20 cellular contexts compared by ENCODE assay signal in the genomic region with DNA sequence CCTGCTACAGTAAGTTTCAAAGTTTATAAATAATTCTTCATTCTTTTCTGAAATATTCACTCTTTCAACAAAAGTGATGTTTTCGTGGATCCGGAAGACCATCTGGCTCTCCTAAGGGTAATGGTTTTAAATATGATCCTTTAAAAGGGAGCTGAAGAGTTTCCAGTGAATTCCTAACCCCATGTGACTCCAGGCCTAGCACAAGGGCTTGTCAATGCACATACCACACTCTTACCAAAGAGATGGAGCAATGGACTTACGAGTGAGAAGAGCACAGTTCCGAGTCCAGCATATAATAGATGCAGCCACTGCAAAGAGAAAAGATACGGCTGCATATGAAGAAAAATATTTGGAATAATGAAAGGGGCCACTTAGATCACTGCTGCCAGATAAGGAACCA. TPM values are rescaled to one million over a fixed set of nuclear protein-coding genes. Genes with fewer than 3 reads are reported as not detected.
DNase-seq lines count a peak whose midpoint lies in the region; ATAC-seq and TF ChIP-seq lines count a peak whose summit lies in the region.
"Had no signal": no experiment of that assay in that cellular context is flagged by ENCODE, and none has a peak within 500 bp of the region (broad histone marks: within the 10 kb centered on the region; RNA-seq: fewer than 3 reads in every experiment).

No MANE protein-coding gene starts in this region.

- H4K20me1 ChIP-seq in osteoblast (ENCODE audit: insufficient read depth, low read length) (no peaks in the 10 kb centered on the region), MM.1S (ENCODE audit: insufficient read depth, low read length) (no peaks in the 10 kb centered on the region)

- ATAC-seq in GM21423 (IDR thresholded peaks at IDR 0.05; ENCODE audit: unreplicated experiment), result no peak
- no peak for ATAC-seq in GM19023 (IDR thresholded peaks at IDR 0.05; ENCODE audit: unreplicated experiment)
- ATAC-seq: A549, PC-3, SK-N-SH treated with all-trans-retinoic acid at 6 μM for 48 hours had no signal

- in situ Hi-C loops in SK-MEL-5 (cut with HindIII; ENCODE audit: low pct_unique_long_range_greater_than_20kb, low sequenced_read_pairs), result no loop called here

- no peaks in the 10 kb centered on the region for H3K9me2 ChIP-seq in MM.1S (replicated peaks; ENCODE audit: insufficient read depth, low read length)

- H3F3A ChIP-seq in MM.1S (ENCODE audit: insufficient read depth, low read length), result no peaks in the 10 kb centered on the region

- no peaks in the 10 kb centered on the region for H3K36me3 ChIP-seq in osteoblast (ENCODE audit: insufficient read depth, low read length)
- no peaks in the 10 kb centered on the region for H3K36me3 ChIP-seq in MM.1S (replicated peaks; ENCODE audit: insufficient read depth, low read length)

- H3K9ac ChIP-seq in MM.1S (ENCODE audit: low read length), result no peak overlapping the region
- H3K9ac ChIP-seq: KMS-11 had no signal

- H3K4me2 ChIP-seq in osteoblast (ENCODE audit: insufficient read depth, low read length) (no peak overlapping the region), MM.1S (ENCODE audit: low read depth, low read length) (no peak overlapping the region)
- H3K4me2 ChIP-seq: A549, KMS-11 had no signal

- no peak for TF ChIP-seq CTCF in AG10803 (conservative IDR thresholded peaks at IDR 0.05; ENCODE audit: low read length)
- no peak for TF ChIP-seq CTCF in osteoblast (IDR thresholded peaks at IDR 0.05; ENCODE audit: extremely low read depth, low read depth, low read length)
- no peak for TF ChIP-seq CTCF in MM.1S (IDR thresholded peaks at IDR 0.05; ENCODE audit: low read length)

- H3K4me1 ChIP-seq in osteoblast (ENCODE audit: insufficient read depth, low read length) (no peaks in the 10 kb centered on the region), MM.1S (ENCODE audit: low read length) (0 out of 2 replicates have a peak, but pooled peaks cover 6% of the 10 kb centered on the region)
- H3K4me1 ChIP-seq: A549, Caco-2 had no signal

- no peaks in the 10 kb centered on the region for H3K9me3 ChIP-seq in osteoblast (ENCODE audit: low read depth, low read length)
- no peaks in the 10 kb centered on the region for H3K9me3 ChIP-seq in MM.1S (replicated peaks; ENCODE audit: insufficient read depth, low read length)
- H3K9me3 ChIP-seq: A549, Caco-2 had no signal

- H3K79me2 ChIP-seq in osteoblast (ENCODE audit: insufficient read depth, low read length), result no peaks in the 10 kb centered on the region
- H3K79me2 ChIP-seq in MM.1S (ENCODE audit: low read length), result no peaks in the 10 kb centered on the region

- no peak overlapping the region for H3K27ac ChIP-seq in osteoblast (ENCODE audit: low read depth, low read length)
- no peak overlapping the region for H3K27ac ChIP-seq in MM.1S (ENCODE audit: low read length)
- H3K27ac ChIP-seq: A549, KMS-11 had no signal

- H3K4me3 ChIP-seq in AG10803 (ENCODE audit: low read length) (no peak overlapping the region), osteoblast (ENCODE audit: insufficient read depth, low read length) (no peak overlapping the region), MM.1S (ENCODE audit: low read length) (no peak overlapping the region)
- H3K4me3 ChIP-seq: A549 had no signal

- H3K27me3 ChIP-seq in osteoblast (ENCODE audit: insufficient read depth, low read length) (peaks cover 12% of the 10 kb centered on the region), MM.1S (replicated peaks; ENCODE audit: insufficient read depth, low read length) (no peaks in the 10 kb centered on the region)

- DNase-seq in AG10803 (ENCODE audit: low read depth) (peak; percentile 48), SK-MEL-5 (ENCODE audit: low read depth, low spot score) (peak; percentile 29), fibroblast of gingiva (ENCODE audit: low read depth) (peak; percentile 75), osteoblast (ENCODE audit: insufficient read length, low spot score, missing footprints) (no peak), midbrain (lab: John Stamatoyannopoulos, UW) (no peak), MM.1S (no peak)
- DNase-seq: Caco-2, GOT3, NCI-H1417 treated with DMSO at 0.1 percent for 48 hours, NCI-H1930, NCI-H345, NCI-H524 treated with DMSO at 0.1 percent for 48 hours, PC-3, RPMI8226, SHP77 treated with DMSO at 0.1 percent for 48 hours had no signal

- H2AFZ ChIP-seq in osteoblast (ENCODE audit: low read length) (peak overlapping the region; percentile 18), MM.1S (ENCODE audit: low read length) (no peak overlapping the region)

RNA-seq across cellular contexts. Expression of a gene that starts 32.1 kb away (rescaled TPM):
- total RNA-seq in SK-MEL-5 (2014; rRNA removed; shearing (Covaris generic)), result 53.7 and 59.2 TPM in 2 replicates
- polyA plus RNA-seq in SK-MEL-5 (2015; cell fraction: cytosol; rRNA removed), result 49.4 and 67.4 TPM in 2 replicates
- 111 and 142 TPM in 2 replicates for polyA plus RNA-seq in SK-MEL-5 (2015; cell fraction: nucleus; rRNA removed)
- 42.7 and 51.3 TPM in 2 replicates for total RNA-seq in osteoblast

Comparison
In these comparisons a context has a peak if more than half of its experiments do, and no peak if none do; other contexts are left out.
1. DNase-seq: peak in AG10803 (single experiment), SK-MEL-5 (single experiment) and fibroblast of gingiva (single experiment); none in osteoblast (single experiment), midbrain (single experiment) and MM.1S (single experiment).